16 cellular contexts compared by ENCODE assay signal in the genomic region with DNA sequence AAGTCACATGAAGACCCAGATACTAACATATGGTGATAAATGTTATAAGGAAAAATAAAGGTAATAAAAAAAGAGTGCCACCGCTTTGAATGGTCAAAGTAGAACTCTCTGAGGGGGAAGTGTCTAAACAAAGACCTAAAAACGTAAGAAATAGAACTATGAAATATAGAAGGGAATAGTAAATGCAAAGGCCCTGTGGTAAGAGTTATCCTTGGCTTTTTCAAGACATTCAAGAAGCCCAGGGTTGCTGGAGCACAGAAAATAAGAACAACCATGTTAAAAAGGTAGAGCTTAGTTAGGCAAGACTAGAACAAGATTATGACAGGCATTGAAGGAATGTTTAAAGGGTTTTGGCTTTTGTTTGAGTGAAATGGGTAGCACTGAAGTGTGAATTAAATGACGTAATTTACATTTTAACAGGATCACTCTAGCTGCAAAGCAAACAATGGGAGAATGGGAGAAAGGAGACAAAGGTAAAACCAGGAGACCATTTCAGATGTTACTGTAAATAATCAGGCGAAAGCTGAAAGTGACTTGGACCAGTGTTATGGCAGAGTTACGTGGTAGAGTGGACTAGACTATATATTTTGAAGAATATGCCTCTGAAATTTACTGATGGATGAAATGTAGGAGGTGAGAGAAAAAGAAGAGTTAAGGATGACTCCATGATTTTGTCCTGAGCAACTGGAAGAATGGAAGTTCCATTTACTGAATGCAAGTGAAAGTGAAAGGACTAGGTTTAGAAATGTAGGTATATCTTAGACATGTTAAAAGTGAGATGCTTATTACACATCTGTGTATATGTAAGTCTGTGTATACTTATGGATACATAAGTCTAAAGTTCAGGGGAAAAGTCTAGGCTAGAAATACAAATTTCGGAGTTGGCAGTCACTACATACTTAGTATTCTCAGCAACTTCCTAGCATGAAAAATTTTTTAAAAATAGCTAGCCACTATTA. TPM values are rescaled to one million over a fixed set of nuclear protein-coding genes. Genes with fewer than 3 reads are reported as not detected.
DNase-seq lines count a peak whose midpoint lies in the region; ATAC-seq, FAIRE-seq and TF ChIP-seq lines count a peak whose summit lies in the region.
"Had no signal": no experiment of that assay in that cellular context is flagged by ENCODE, and none has a peak within 500 bp of the region (broad histone marks: within the 10 kb centered on the region; RNA-seq: fewer than 3 reads in every experiment).

No MANE protein-coding gene starts in this region.

- H3K27ac Mint-ChIP-seq in central memory CD8-positive, alpha-beta T cell (ENCODE audit: low read depth) = peak overlapping the region; percentile 41
- H3K27ac Mint-ChIP-seq in HFFc6 = no peak overlapping the region
- H3K27ac Mint-ChIP-seq: activated naive CD4-positive, alpha-beta T cell treated with anti-CD3 and anti-CD28 coated beads, Interleukin-2, amount 10 ng/mL, durations not matched to agents 7 days and 5 days had no signal

- no peak overlapping the region for H4K91ac ChIP-seq in IMR-90 (ENCODE audit: insufficient read depth, low read depth, low read length)

- H3K36me3 ChIP-seq in IMR-90 (ENCODE audit: control insufficient read depth, insufficient read depth, low read length) = no peaks in the 10 kb centered on the region
- H3K36me3 ChIP-seq: esophagus squamous epithelium, spleen had no signal

- no peak for TF ChIP-seq RAD21 in IMR-90 (IDR thresholded peaks at IDR 0.05; ENCODE audit: low read length)

- no peak overlapping the region for H2BK20ac ChIP-seq in IMR-90 (ENCODE audit: low read depth, low read length)

- peaks cover 2% of the 10 kb centered on the region for H3K36me3 Mint-ChIP-seq in central memory CD8-positive, alpha-beta T cell (ENCODE audit: insufficient read depth)
- H3K36me3 Mint-ChIP-seq in HFFc6 (ENCODE audit: low read depth) = peaks cover 17% of the 10 kb centered on the region

- H3K27ac ChIP-seq in IMR-90 (ENCODE audit: insufficient read depth, low read length) = no peak overlapping the region
- H3K27ac ChIP-seq: esophagus squamous epithelium, HL-60, parathyroid adenoma, spleen had no signal

- in situ Hi-C loops in IMR-90 (cut with MboI; ENCODE audit: low sequenced_read_pairs) = no loop called here

- H4K5ac ChIP-seq in IMR-90 (ENCODE audit: low read depth, low read length) = no peak overlapping the region

- no peak overlapping the region for H2AFZ ChIP-seq in IMR-90 (replicated peaks; ENCODE audit: low read length, poor library complexity)
- H2AFZ ChIP-seq: parathyroid adenoma had no signal

- intact Hi-C loops in IMR-90 (cut with micrococcal nuclease) = no loop called here
- intact Hi-C loops in left colon (cut with DNase I, micrococcal nuclease) = no loop called here

- H3K18ac ChIP-seq in IMR-90 (ENCODE audit: low read depth, low read length) = no peak overlapping the region

- H2AK9ac ChIP-seq in IMR-90 (replicated peaks; ENCODE audit: low read depth, low read length, poor library complexity) = no peak overlapping the region

- CTCF ChIA-PET in IMR-90 (lab: Yijun Ruan, JAX) = no interaction called here

- H3K9me1 ChIP-seq in IMR-90 (ENCODE audit: insufficient read depth, low read length) = no peaks in the 10 kb centered on the region

- peaks cover 22 to 26% of the 10 kb centered on the region in 2 experiments for H3K79me1 ChIP-seq in IMR-90 (ENCODE audit: low read depth in 1 of 2, low read length in 2 of 2)

- WGBS in IMR-90 (ENCODE audit: extremely low coverage in 2 of 2, insufficient read length in 1 of 2), 2 experiments = 100% methylated on average over 2 of the region's 6 CpGs; no CpG with 5 or more reads in 1 of the 2 experiments

- dilution Hi-C loops in IMR-90 (cut with HindIII; ENCODE audit: low sequenced_read_pairs, unreplicated experiment) = no loop called here

- H2AK5ac ChIP-seq in IMR-90 (ENCODE audit: low read depth, low read length) = no peak overlapping the region

- no peak overlapping the region for H3K4ac ChIP-seq in IMR-90 (ENCODE audit: low read depth, low read length)

- no peak overlapping the region for H2BK15ac ChIP-seq in IMR-90 (ENCODE audit: low read depth, low read length)

- no peaks in the 10 kb centered on the region for H3K27me3 ChIP-seq in IMR-90 (ENCODE audit: control insufficient read depth, insufficient read depth, low read length)
- H3K27me3 ChIP-seq: esophagus squamous epithelium, spleen had no signal

- ATAC-seq in IMR-90 (ENCODE audit: low read depth) (no peak), left colon (peak; percentile 62), HG03097 (IDR thresholded peaks at IDR 0.05; ENCODE audit: low FRiP score, unreplicated experiment) (no peak), GM21825 (IDR thresholded peaks at IDR 0.05; ENCODE audit: unreplicated experiment) (no peak)
- ATAC-seq in central memory CD8-positive, alpha-beta T cell (replicated peaks; ENCODE audit: extremely low read depth, poor library complexity, severe bottlenecking) = no peak

- DNase-seq in GM12892 (ENCODE audit: insufficient read length) (no peak), IMR-90 (peak; percentile 12), left colon (no peak), HFFc6 (no peak), RKO (ENCODE audit: low spot score) (no peak)
- DNase-seq in central memory CD8-positive, alpha-beta T cell (ENCODE audit: low spot score in 2 of 2) = no peak
- DNase-seq: activated naive CD4-positive, alpha-beta T cell treated with anti-CD3 and anti-CD28 coated beads, Interleukin-2, amount 10 ng/mL, durations not matched to agents 7 days and 5 days; CD4-positive, CD25-positive, alpha-beta regulatory T cell; esophagus squamous epithelium; NCI-H2171 treated with DMSO at 0.1 percent for 48 hours; spleen had no signal

- no peak overlapping the region for H2BK120ac ChIP-seq in IMR-90 (ENCODE audit: low read depth, low read length)

- no TSS peak for BruUV-seq in IMR-90 (replicated peaks; lab: Mats Ljungman, UMichigan)

- no peak overlapping the region for H3K23ac ChIP-seq in IMR-90 (ENCODE audit: low read depth, low read length)

- POLR2A ChIA-PET in IMR-90 (lab: Charles Lee; ENCODE audit: unreplicated experiment) = no interaction called here

- TF ChIP-seq CTCF in IMR-90 (conservative IDR thresholded peaks at IDR 0.05; ENCODE audit: low read depth, low read length) = no peak
- TF ChIP-seq CTCF in HFFc6 (IDR thresholded peaks at IDR 0.05) = no peak

- H3K9me3 Mint-ChIP-seq in central memory CD8-positive, alpha-beta T cell = no peaks in the 10 kb centered on the region
- no peaks in the 10 kb centered on the region for H3K9me3 Mint-ChIP-seq in HFFc6
- H3K9me3 Mint-ChIP-seq: activated naive CD4-positive, alpha-beta T cell treated with anti-CD3 and anti-CD28 coated beads, Interleukin-2, amount 10 ng/mL, durations not matched to agents 7 days and 5 days had no signal

- H2BK5ac ChIP-seq in IMR-90 (ENCODE audit: low read depth, low read length, poor library complexity, severe bottlenecking) = no peak overlapping the region

- peaks cover 4% of the 10 kb centered on the region for H4K20me1 ChIP-seq in IMR-90 (ENCODE audit: insufficient read depth, low read length)

- no peak overlapping the region for H4K8ac ChIP-seq in IMR-90 (ENCODE audit: low read depth in 2 of 2, low read length in 2 of 2)

- TF ChIP-seq POLR2A in GM12892 (IDR thresholded peaks at IDR 0.05; ENCODE audit: low read depth, low read length) (no peak), IMR-90 (IDR thresholded peaks at IDR 0.05; ENCODE audit: low read depth, low read length) (no peak)

- no peak overlapping the region for H3K56ac ChIP-seq in IMR-90 (ENCODE audit: extremely low read depth, insufficient read depth, low read length)

- no peaks in the 10 kb centered on the region for H3K27me3 Mint-ChIP-seq in central memory CD8-positive, alpha-beta T cell
- H3K27me3 Mint-ChIP-seq in HFFc6 (ENCODE audit: insufficient read depth) = no peaks in the 10 kb centered on the region
- H3K27me3 Mint-ChIP-seq: activated naive CD4-positive, alpha-beta T cell treated with anti-CD3 and anti-CD28 coated beads, Interleukin-2, amount 10 ng/mL, durations not matched to agents 7 days and 5 days; CD4-positive, CD25-positive, alpha-beta regulatory T cell had no signal

- no peak overlapping the region for H3K4me3 ChIP-seq in IMR-90 (ENCODE audit: insufficient read depth, low read depth, low read length)
- H3K4me3 ChIP-seq: esophagus squamous epithelium, spleen had no signal

- H3K14ac ChIP-seq in IMR-90 (replicated peaks; ENCODE audit: low read depth, low read length) = no peak overlapping the region

- peaks cover 41% of the 10 kb centered on the region for H3K4me1 Mint-ChIP-seq in central memory CD8-positive, alpha-beta T cell
- H3K4me1 Mint-ChIP-seq in HFFc6 (ENCODE audit: low read depth) = peaks cover 51% of the 10 kb centered on the region

- H3K9ac ChIP-seq in IMR-90 (ENCODE audit: low read depth, low read length) = no peak overlapping the region
- H3K9ac ChIP-seq: parathyroid adenoma had no signal

- H3K4me1 ChIP-seq in IMR-90 (ENCODE audit: control insufficient read depth, insufficient read depth, low read length) = no peaks in the 10 kb centered on the region
- H3K4me1 ChIP-seq: parathyroid adenoma had no signal

- peak; percentile 33 for FAIRE-seq in GM12892 (lab: Jason Lieb, UNC)
- FAIRE-seq: G401.6 had no signal

- H3K4me2 ChIP-seq in IMR-90 (ENCODE audit: low read depth, low read length) = peak overlapping the region; percentile 44; the same call in 1 of the 2 replicates

- no peaks in the 10 kb centered on the region for H3K9me3 ChIP-seq in IMR-90 (ENCODE audit: control insufficient read depth, insufficient read depth, low read length)
- H3K9me3 ChIP-seq: esophagus squamous epithelium had no signal

- H3K4me3 Mint-ChIP-seq in central memory CD8-positive, alpha-beta T cell = no peak overlapping the region
- no peak overlapping the region for H3K4me3 Mint-ChIP-seq in HFFc6
- H3K4me3 Mint-ChIP-seq: activated naive CD4-positive, alpha-beta T cell treated with anti-CD3 and anti-CD28 coated beads, Interleukin-2, amount 10 ng/mL, durations not matched to agents 7 days and 5 days; CD4-positive, CD25-positive, alpha-beta regulatory T cell had no signal

TF ChIP-seq in IMR-90, 13 proteins besides CTCF, POLR2A, EP300 and RAD21 (continues in another document):
- TF ChIP-seq FOS (IDR thresholded peaks at IDR 0.05; ENCODE audit: low read depth, low read length) (no peak), USF2 (IDR thresholded peaks at IDR 0.05; ENCODE audit: low read depth, low read length) (no peak)

RNA-seq across cellular contexts. Expression of gene BTBD10, which starts 28.5 kb away (rescaled TPM):
- polyA plus RNA-seq in GM12892 (2012; ENCODE audit: missing spikeins) = 21.4 TPM
- total RNA-seq in IMR-90 (2012; rRNA removed) (59.9 and 84.2 TPM in 2 replicates), left colon (10 to 100 TPM; 30.3 to 33.9 TPM)
- polyA plus RNA-seq in IMR-90 (2012; rRNA removed) = 25.4 and 32.5 TPM in 2 replicates
- 6.9 and 9.2 TPM in 2 replicates for polyA plus RNA-seq in IMR-90 (2012; cell fraction: cytosol; rRNA removed)
- 5.0 and 34.6 TPM in 2 replicates for polyA plus RNA-seq in IMR-90 (2012; cell fraction: nucleus; rRNA removed; ENCODE audit: low replicate concordance)
- total RNA-seq in HFFc6 (2021; fragmentation: NEBNext Ultra II Directional; extraction: Animal tissue kit (Norgen Biotek cat#: 25700)) = 10 to 100 TPM; 30.3 to 37.2 (median 35.0) TPM
